10 cellular contexts compared by ENCODE assay signal in genomic region chr11:84261707-84262106, GRCh38.
DNase-seq lines count a peak whose midpoint lies in the region; ATAC-seq and TF ChIP-seq lines count a peak whose summit lies in the region.
"Had no signal": no experiment of that assay in that cellular context is flagged by ENCODE, and none has a peak within 500 bp of the region (broad histone marks: within the 10 kb centered on the region; RNA-seq: fewer than 3 reads in every experiment).

No MANE protein-coding gene starts in this region.

- H3K9me3 ChIP-seq in NT2/D1 (ENCODE audit: insufficient read depth, low read length) (no peaks in the 10 kb centered on the region), spleen (no peaks in the 10 kb centered on the region)

- intact Hi-C loops in spleen (cut with DNase I; ENCODE audit: low total_unique reads), result no loop called here

- no peak overlapping the region for H3K27ac ChIP-seq in spleen

- no peak for TF ChIP-seq POLR2A in spleen (IDR thresholded peaks at IDR 0.05)

- H3K4me1 ChIP-seq in NT2/D1 (ENCODE audit: insufficient read depth, insufficient read length) (no peaks in the 10 kb centered on the region), spleen (no peaks in the 10 kb centered on the region)

- H3K27me3 ChIP-seq in NT2/D1 (ENCODE audit: insufficient read depth, insufficient read length), result no peaks in the 10 kb centered on the region
- no peaks in the 10 kb centered on the region for H3K27me3 ChIP-seq in spleen (replicated peaks in 1 of 7)

- H3K36me3 ChIP-seq in NT2/D1 (ENCODE audit: insufficient read depth, insufficient read length, low read length) (no peaks in the 10 kb centered on the region), spleen (no peaks in the 10 kb centered on the region)

- H3K4me3 ChIP-seq in NT2/D1 (ENCODE audit: insufficient read length, low read depth) (no peak overlapping the region), spleen (no peak overlapping the region)

- DNase-seq in A172 (ENCODE audit: low spot score), result peak; percentile 7
- peak; percentile 9 for DNase-seq in NT2/D1 (ENCODE audit: low read depth, low spot score)
- peak; percentile 32 for DNase-seq in iPS-NIHi7 (ENCODE audit: extremely low spot score)
- no peak for DNase-seq in NCI-H524 treated with DMSO at 0.1 percent for 48 hours (lab: John Stamatoyannopoulos, UW)
- DNase-seq in spleen, result no peak
- DNase-seq in retina, result no peak
- DNase-seq: activated CD4-positive, alpha-beta T cell treated with anti-CD3 and anti-CD28 coated beads for 4 hours; naive B cell had no signal

- TF ChIP-seq CTCF in spleen (IDR thresholded peaks at IDR 0.05 in 8 of 11, conservative IDR thresholded peaks at IDR 0.05 in 3 of 11), result no peak

- ATAC-seq in GM21367 (IDR thresholded peaks at IDR 0.05; ENCODE audit: unreplicated experiment), result peak; percentile 54
- no peak for ATAC-seq in HG03354 (IDR thresholded peaks at IDR 0.05; ENCODE audit: poor library complexity, severe bottlenecking, unreplicated experiment)

- H3K9ac ChIP-seq in NT2/D1 (ENCODE audit: insufficient read length, low read depth), result no peak overlapping the region

Comparison
In these comparisons a context has a peak if more than half of its experiments do, and no peak if none do; other contexts are left out.
1. DNase-seq: peak in A172 (single experiment), NT2/D1 (single experiment) and iPS-NIHi7 (single experiment); none in NCI-H524 treated with DMSO at 0.1 percent for 48 hours (single experiment), spleen (single experiment) and retina (single experiment).